Comparison of ENCODE assay signal across 12 cellular contexts in the genomic region with DNA sequence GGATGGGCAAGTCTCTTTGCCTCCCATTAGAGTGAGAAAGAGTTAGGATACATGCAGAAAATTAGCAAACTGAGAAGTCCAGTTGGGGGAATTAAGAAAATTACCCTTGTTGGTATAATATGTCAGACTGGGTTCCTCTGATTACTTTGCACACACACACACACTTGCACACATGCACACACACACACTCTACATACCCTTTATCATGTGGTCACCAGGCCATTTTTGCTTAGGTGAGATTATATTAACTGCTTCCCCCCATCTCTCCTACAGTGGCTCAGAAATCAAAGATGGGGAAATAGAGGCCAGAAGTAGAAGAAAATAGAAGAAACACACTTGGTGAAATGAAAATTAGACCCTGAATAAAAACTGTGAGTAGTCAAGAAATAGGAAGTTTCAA. TPM values are rescaled to one million over a fixed set of nuclear protein-coding genes. Genes with fewer than 3 reads are reported as not detected.
DNase-seq lines count a peak whose midpoint lies in the region; ATAC-seq and TF ChIP-seq lines count a peak whose summit lies in the region.
"Had no signal": no experiment of that assay in that cellular context is flagged by ENCODE, and none has a peak within 500 bp of the region (broad histone marks: within the 10 kb centered on the region; RNA-seq: fewer than 3 reads in every experiment).

No MANE protein-coding gene starts in this region.

- TF ChIP-seq EP300 in transverse colon (IDR thresholded peaks at IDR 0.05; ENCODE audit: low read depth) = no peak

- no peaks in the 10 kb centered on the region for H3K9me3 Mint-ChIP-seq in activated T-helper 1 cell treated with anti-CD3 and anti-CD28 coated beads, Interleukin-12 subunit alpha, Interleukin-12 subunit beta, Interleukin-2, Interleukin-4 antibody, amounts not matched to agents 30 ng/mL and 10 ng/mL and 1 ng/mL, durations not matched to agents 14 hours and 24 hours and 36 hours
- no peaks in the 10 kb centered on the region for H3K9me3 Mint-ChIP-seq in naive B cell

- intact Hi-C loops in heart left ventricle (cut with DNase I) (loop anchor here in 8 of 10 donors (1.0 to 10.0 kb wide), 6 partner anchors 30 to 104 kb away; a partner anchor contains a TSS), right cardiac atrium (cut with DNase I) (no loop called here), transverse colon (cut with DNase I; ENCODE audit: low total_unique reads) (loop anchor here (2.0 kb wide), 1 partner anchor 40 kb away; a partner anchor contains a TSS)
- intact Hi-C loops in activated T-helper 1 cell treated with anti-CD3 and anti-CD28 coated beads, Interleukin-12 subunit alpha, Interleukin-12 subunit beta, Interleukin-2, Interleukin-4 antibody, amounts not matched to agents 30 ng/mL and 10 ng/mL and 1 ng/mL, durations not matched to agents 14 hours and 24 hours and 36 hours (cut with micrococcal nuclease) = loop anchor here (1.0 to 2.0 kb wide), 2 partner anchors 38 to 74 kb away; a partner anchor contains a TSS

- H3K4me1 ChIP-seq in heart left ventricle (peaks cover 8 to 88% (median 58%) of the 10 kb centered on the region in 12 donors), right cardiac atrium (ENCODE audit: control insufficient read depth, insufficient read depth, low read length) (peaks cover 8% of the 10 kb centered on the region), transverse colon (peaks cover 29 to 85% (median 64%) of the 10 kb centered on the region in 4 donors)

- no peaks in the 10 kb centered on the region for H3K27me3 Mint-ChIP-seq in activated T-helper 1 cell treated with anti-CD3 and anti-CD28 coated beads, Interleukin-12 subunit alpha, Interleukin-12 subunit beta, Interleukin-2, Interleukin-4 antibody, amounts not matched to agents 30 ng/mL and 10 ng/mL and 1 ng/mL, durations not matched to agents 14 hours and 24 hours and 36 hours (ENCODE audit: insufficient read depth)
- no peaks in the 10 kb centered on the region for H3K27me3 Mint-ChIP-seq in naive B cell

- in situ Hi-C loops in transverse colon (cut with MboI; ENCODE audit: low pct_ligation_motif_present in 1 of 4, low pct_unique_long_range_greater_than_20kb in 1 of 4, low sequenced_read_pairs in 3 of 4) = no loop called here

- H3K36me3 ChIP-seq in heart left ventricle (peaks cover 0 to 5% (median 0%) of the 10 kb centered on the region in 9 donors), transverse colon (no peaks in the 10 kb centered on the region)

- no peak for ATAC-seq in heart left ventricle
- ATAC-seq in right cardiac atrium = no peak
- no peak for ATAC-seq in naive B cell (ENCODE audit: low read depth in 2 of 2)
- no peak for ATAC-seq in esophagus mucosa
- ATAC-seq in GM19023 (IDR thresholded peaks at IDR 0.05; ENCODE audit: unreplicated experiment) = no peak

- H3K4me3 ChIP-seq in heart left ventricle (peak overlapping the region in 1 of 12 donors; percentile 69), right cardiac atrium (ENCODE audit: low read length) (no peak overlapping the region), transverse colon (no peak overlapping the region)

- H3K4me1 Mint-ChIP-seq in activated T-helper 1 cell treated with anti-CD3 and anti-CD28 coated beads, Interleukin-12 subunit alpha, Interleukin-12 subunit beta, Interleukin-2, Interleukin-4 antibody, amounts not matched to agents 30 ng/mL and 10 ng/mL and 1 ng/mL, durations not matched to agents 14 hours and 24 hours and 36 hours (ENCODE audit: low read depth) = peaks cover 79% of the 10 kb centered on the region
- peaks cover 70 to 87% (median 77%) of the 10 kb centered on the region in 3 donors for H3K4me1 Mint-ChIP-seq in naive B cell

- H3K36me3 Mint-ChIP-seq in activated T-helper 1 cell treated with anti-CD3 and anti-CD28 coated beads, Interleukin-12 subunit alpha, Interleukin-12 subunit beta, Interleukin-2, Interleukin-4 antibody, amounts not matched to agents 30 ng/mL and 10 ng/mL and 1 ng/mL, durations not matched to agents 14 hours and 24 hours and 36 hours (ENCODE audit: low read depth) = peaks cover 9% of the 10 kb centered on the region
- no peaks in the 10 kb centered on the region for H3K36me3 Mint-ChIP-seq in naive B cell

- no peak for DNase-seq in heart left ventricle
- DNase-seq in right cardiac atrium = no peak
- DNase-seq in activated T-helper 1 cell treated with anti-CD3 and anti-CD28 coated beads, Interleukin-12 subunit alpha, Interleukin-12 subunit beta, Interleukin-2, Interleukin-4 antibody, amounts not matched to agents 30 ng/mL and 10 ng/mL and 1 ng/mL, durations not matched to agents 14 hours and 24 hours and 36 hours (ENCODE audit: low spot score) = no peak
- no peak for DNase-seq in naive B cell
- DNase-seq in transverse colon = no peak
- DNase-seq in stimulated activated CD4-positive, alpha-beta T cell treated with anti-CD3 and anti-CD28 coated beads, Interleukin-2, amount 100 ng/mL, for 48 hours = no peak
- DNase-seq: effector CD8-positive, alpha-beta T cell; NCI-H1105; NCI-H446 treated with DMSO at 0.1 percent for 48 hours; T1000 had no signal

- H3K4me3 Mint-ChIP-seq in activated T-helper 1 cell treated with anti-CD3 and anti-CD28 coated beads, Interleukin-12 subunit alpha, Interleukin-12 subunit beta, Interleukin-2, Interleukin-4 antibody, amounts not matched to agents 30 ng/mL and 10 ng/mL and 1 ng/mL, durations not matched to agents 14 hours and 24 hours and 36 hours = peak overlapping the region; percentile 11
- H3K4me3 Mint-ChIP-seq in naive B cell = peak overlapping the region in 5 of 8 donors; percentile 38 to 98 (median 92)

- no peaks in the 10 kb centered on the region for H3K9me3 ChIP-seq in heart left ventricle
- no peaks in the 10 kb centered on the region for H3K9me3 ChIP-seq in right cardiac atrium (ENCODE audit: control insufficient read depth, low read length)
- no peaks in the 10 kb centered on the region for H3K9me3 ChIP-seq in transverse colon

- TF ChIP-seq POLR2A in heart left ventricle (IDR thresholded peaks at IDR 0.05) = no peak
- no peak for TF ChIP-seq POLR2A in transverse colon (IDR thresholded peaks at IDR 0.05)

- peak overlapping the region in 9 of 12 donors; percentile 93 to 100 (median 98) for H3K27ac ChIP-seq in heart left ventricle
- H3K27ac ChIP-seq in right cardiac atrium (ENCODE audit: low read length) = no peak overlapping the region
- H3K27ac ChIP-seq in transverse colon = peak overlapping the region; percentile 89 to 96 (median 93)

- no peak overlapping the region for H3K27ac Mint-ChIP-seq in activated T-helper 1 cell treated with anti-CD3 and anti-CD28 coated beads, Interleukin-12 subunit alpha, Interleukin-12 subunit beta, Interleukin-2, Interleukin-4 antibody, amounts not matched to agents 30 ng/mL and 10 ng/mL and 1 ng/mL, durations not matched to agents 14 hours and 24 hours and 36 hours
- peak overlapping the region in 3 of 6 donors; percentile 30 to 86 (median 81) for H3K27ac Mint-ChIP-seq in naive B cell

- TF ChIP-seq CTCF in heart left ventricle (IDR thresholded peaks at IDR 0.05) (no peak), transverse colon (IDR thresholded peaks at IDR 0.05) (no peak)

- H3K27me3 ChIP-seq in heart left ventricle = no peaks in the 10 kb centered on the region
- H3K27me3 ChIP-seq in right cardiac atrium (ENCODE audit: control insufficient read depth, insufficient read depth) = no peaks in the 10 kb centered on the region
- peaks cover 36% of the 10 kb centered on the region for H3K27me3 ChIP-seq in transverse colon

RNA-seq across cellular contexts. Expression of a gene that starts 0.9 kb away (rescaled TPM):
- total RNA-seq in heart left ventricle (10 to 100 TPM; 21.7 to 31.5 (median 26.4) TPM), right cardiac atrium (10 to 100 TPM; 25.4 to 39.2 (median 28.4) TPM), transverse colon (10 to 100 TPM in 2 of 4 donors, 1 to 10 TPM in 2; 7.2 to 12.5 (median 9.8) TPM), esophagus mucosa (4.3 TPM)
- polyA plus RNA-seq in heart left ventricle (10 to 100 TPM in 1 of 2 donors, 1 to 10 TPM in 1; 7.0 to 13.4 TPM), right cardiac atrium (11.9 TPM), naive B cell (ENCODE audit: low read depth in 6 of 6) (10 to 100 TPM; 10.6 to 14.2 (median 12.7) TPM)
- 30.3 and 32.2 TPM in 2 replicates for total RNA-seq in activated T-helper 1 cell treated with anti-CD3 and anti-CD28 coated beads, Interleukin-12 subunit alpha, Interleukin-12 subunit beta, Interleukin-2, Interleukin-4 antibody, amounts not matched to agents 30 ng/mL and 10 ng/mL and 1 ng/mL, durations not matched to agents 14 hours and 24 hours and 36 hours

RNA-seq across cellular contexts. Expression of a gene that starts 5.6 kb away (rescaled TPM):
- 1 to 10 TPM; 1.0 to 3.5 (median 1.7) TPM for total RNA-seq in heart left ventricle
- polyA plus RNA-seq in heart left ventricle = 1 to 10 TPM in 1 of 2 donors, under 1 TPM in 1; 0.65 to 1.9 TPM
- 1 to 10 TPM; 1.7 to 3.9 (median 3.7) TPM for total RNA-seq in right cardiac atrium
- polyA plus RNA-seq in right cardiac atrium = 1.8 TPM
- 4.8 and 5.1 TPM in 2 replicates for total RNA-seq in activated T-helper 1 cell treated with anti-CD3 and anti-CD28 coated beads, Interleukin-12 subunit alpha, Interleukin-12 subunit beta, Interleukin-2, Interleukin-4 antibody, amounts not matched to agents 30 ng/mL and 10 ng/mL and 1 ng/mL, durations not matched to agents 14 hours and 24 hours and 36 hours
- polyA plus RNA-seq in naive B cell (ENCODE audit: low read depth in 6 of 6) = under 1 TPM in 2 of 6 donors, not detected in 4; 0.15 to 0.27 TPM
- 1 to 10 TPM in 1 of 4 donors, under 1 TPM in 2, not detected in 1; 0.41 to 4.1 (median 0.64) TPM for total RNA-seq in transverse colon
- 0.12 TPM for total RNA-seq in esophagus mucosa

RNA-seq across cellular contexts. Expression of a gene that starts 5.8 kb away (rescaled TPM):
- total RNA-seq in heart left ventricle (10 to 100 TPM; 30.2 to 45.7 (median 36.0) TPM), right cardiac atrium (10 to 100 TPM; 51.4 to 54.4 (median 52.5) TPM), transverse colon (10 to 100 TPM in 3 of 4 donors, 1 to 10 TPM in 1; 1.2 to 23.7 (median 14.4) TPM), esophagus mucosa (6.1 TPM)
- polyA plus RNA-seq in heart left ventricle (10 to 100 TPM; 45.8 to 69.4 TPM), right cardiac atrium (94.7 TPM), naive B cell (ENCODE audit: low read depth in 6 of 6) (100 to 1,000 TPM in 1 of 6 donors, 10 to 100 TPM in 5; 79.5 to 202 (median 91.7) TPM)
- total RNA-seq in activated T-helper 1 cell treated with anti-CD3 and anti-CD28 coated beads, Interleukin-12 subunit alpha, Interleukin-12 subunit beta, Interleukin-2, Interleukin-4 antibody, amounts not matched to agents 30 ng/mL and 10 ng/mL and 1 ng/mL, durations not matched to agents 14 hours and 24 hours and 36 hours = 10.6 and 11.6 TPM in 2 replicates

RNA-seq across cellular contexts. Expression of a gene that starts 31.4 kb away (rescaled TPM):
- total RNA-seq in heart left ventricle (100 to 1,000 TPM in 1 of 9 donors, 10 to 100 TPM in 8; 58.7 to 100 (median 75.7) TPM), right cardiac atrium (10 to 100 TPM; 68.6 to 94.5 (median 74.4) TPM), transverse colon (100 to 1,000 TPM in 2 of 4 donors, 10 to 100 TPM in 2; 23.6 to 122 (median 99.1) TPM), esophagus mucosa (152 TPM)
- polyA plus RNA-seq in heart left ventricle (100 to 1,000 TPM in 1 of 2 donors, 10 to 100 TPM in 1; 57.9 to 186 TPM), right cardiac atrium (64.1 TPM), naive B cell (ENCODE audit: low read depth in 6 of 6) (100 to 1,000 TPM; 140 to 220 (median 158) TPM)
- total RNA-seq in activated T-helper 1 cell treated with anti-CD3 and anti-CD28 coated beads, Interleukin-12 subunit alpha, Interleukin-12 subunit beta, Interleukin-2, Interleukin-4 antibody, amounts not matched to agents 30 ng/mL and 10 ng/mL and 1 ng/mL, durations not matched to agents 14 hours and 24 hours and 36 hours = 331 and 354 TPM in 2 replicates

RNA-seq across cellular contexts. Expression of a gene that starts 37.6 kb away (rescaled TPM):
- total RNA-seq in heart left ventricle (1,000 to 10,000 TPM in 4 of 9 donors, 100 to 1,000 TPM in 5; 489 to 1,925 (median 1,000) TPM), right cardiac atrium (100 to 1,000 TPM; 548 to 806 (median 632) TPM), transverse colon (1,000 to 10,000 TPM in 2 of 4 donors, 100 to 1,000 TPM in 2; 296 to 2,602 (median 982) TPM), esophagus mucosa (77.7 TPM)
- polyA plus RNA-seq in heart left ventricle (100 to 1,000 TPM; 222 to 597 TPM), right cardiac atrium (943 TPM), naive B cell (ENCODE audit: low read depth in 6 of 6) (1,000 to 10,000 TPM; 2,524 to 6,933 (median 5,735) TPM)
- 107 and 108 TPM in 2 replicates for total RNA-seq in activated T-helper 1 cell treated with anti-CD3 and anti-CD28 coated beads, Interleukin-12 subunit alpha, Interleukin-12 subunit beta, Interleukin-2, Interleukin-4 antibody, amounts not matched to agents 30 ng/mL and 10 ng/mL and 1 ng/mL, durations not matched to agents 14 hours and 24 hours and 36 hours

Comparison
In these comparisons a context has a peak if more than half of its experiments do, and no peak if none do; other contexts are left out.
1. intact Hi-C loops: an anchor here in heart left ventricle (1.0 to 10.0 kb wide), activated T-helper 1 cell treated with anti-CD3 and anti-CD28 coated beads, Interleukin-12 subunit alpha, Interleukin-12 subunit beta, Interleukin-2, Interleukin-4 antibody, amounts not matched to agents 30 ng/mL and 10 ng/mL and 1 ng/mL, durations not matched to agents 14 hours and 24 hours and 36 hours (1.0 to 2.0 kb wide) and transverse colon (2.0 kb wide); none called in right cardiac atrium.